10 cellular contexts compared by ENCODE assay signal in the genomic region with DNA sequence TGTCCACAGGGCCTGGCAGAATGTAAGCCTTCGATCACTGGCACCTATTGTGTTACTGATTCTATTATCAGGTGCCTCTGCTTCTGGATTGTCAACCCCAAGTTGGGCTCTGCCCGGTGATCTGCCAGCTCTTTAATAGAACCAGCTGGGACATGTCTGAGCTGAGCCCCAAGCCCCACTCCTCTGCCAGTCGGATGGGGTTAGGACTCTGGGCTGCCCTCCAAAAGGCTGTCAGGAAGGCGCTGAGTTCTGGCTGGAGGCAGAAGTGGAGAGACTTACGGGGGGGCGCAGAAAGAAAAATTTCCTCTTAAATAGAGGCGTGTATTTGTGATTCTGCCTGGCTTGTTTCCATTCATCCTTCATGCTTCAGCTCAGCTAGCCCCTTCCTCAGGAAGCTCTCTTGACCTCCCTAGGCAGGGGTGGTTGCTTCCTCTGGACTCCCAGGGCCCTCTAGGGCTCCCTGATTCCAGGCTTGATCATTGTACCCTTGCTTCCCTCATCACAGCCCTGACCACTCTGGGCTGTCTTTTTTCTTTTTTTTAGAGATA. TPM values are rescaled to one million over a fixed set of nuclear protein-coding genes. Genes with fewer than 3 reads are reported as not detected.
DNase-seq lines count a peak whose midpoint lies in the region; ATAC-seq, FAIRE-seq and TF ChIP-seq lines count a peak whose summit lies in the region.
"Had no signal": no experiment of that assay in that cellular context is flagged by ENCODE, and none has a peak within 500 bp of the region (broad histone marks: within the 10 kb centered on the region; RNA-seq: fewer than 3 reads in every experiment).

No MANE protein-coding gene starts in this region.

- no peaks in the 10 kb centered on the region for H3K9me2 ChIP-seq in HCT116 (ENCODE audit: insufficient read depth)

- no peaks in the 10 kb centered on the region for H4K20me1 ChIP-seq in HCT116 (ENCODE audit: insufficient read depth)

- TF ChIP-seq CTCF in HCT116 (IDR thresholded peaks at IDR 0.05 in 2 of 3, conservative IDR thresholded peaks at IDR 0.05 in 1 of 3; ENCODE audit: borderline replicate concordance in 1 of 3, insufficient read depth in 1 of 3, low read depth in 2 of 3, low read length in 2 of 3) (no peak), RWPE1 (conservative IDR thresholded peaks at IDR 0.05; ENCODE audit: low read depth) (no peak), ovary (IDR thresholded peaks at IDR 0.05) (no peak)

- peaks cover 17 to 48% of the 10 kb centered on the region in 2 experiments for H3K4me1 ChIP-seq in HCT116 (ENCODE audit: control insufficient read depth in 1 of 2, insufficient read depth in 2 of 2, low read length in 2 of 2)
- H3K4me1 ChIP-seq in ovary (ENCODE audit: insufficient read depth), result peaks cover 13% of the 10 kb centered on the region
- peaks cover 3 to 6% of the 10 kb centered on the region in 2 donors for H3K4me1 ChIP-seq in small intestine (ENCODE audit: control insufficient read depth in 2 of 2, insufficient read depth in 1 of 2, low read depth in 1 of 2, low read length in 1 of 2)

- DNase-seq in HCT116 (ENCODE audit: low read depth, low spot score) (no peak), RWPE1 (ENCODE audit: low spot score) (peak; percentile 46), ovary (peak in 3 of 5 donors; percentile 44 to 57 (median 55)), small intestine (no peak), G401 (ENCODE audit: low spot score) (no peak), C1 segment of cervical spinal cord (lab: John Stamatoyannopoulos, UW) (no peak)
- DNase-seq: effector CD8-positive, alpha-beta T cell; NCI-H1417 had no signal

- BruUV-seq in HCT116 (replicated peaks; lab: Mats Ljungman, UMichigan), result no TSS peak

- FAIRE-seq in small intestine (lab: Jason Lieb, UNC), result no peak

- CTCF ChIA-PET in HCT116 (lab: Charles Lee), result interaction anchor here (1.4 to 1.8 kb wide), 2 partner anchors 11 to 75 kb away, joined by 3 read pairs; no protein-coding TSS in a partner anchor
- CTCF ChIA-PET in RWPE1 (lab: Yijun Ruan, JAX), result interaction anchor here (0.6 to 0.7 kb wide), 2 partner anchors 54 to 74 kb away, joined by 3 to 5 read pairs; no protein-coding TSS in a partner anchor

- 56 to 71% (median 58%) methylated on average over 7 of the region's 7 CpGs for WGBS in ovary, 3 donors
- WGBS in small intestine, 3 donors, result 67 to 74% (median 70%) methylated on average over 7 of the region's 7 CpGs

- peak overlapping the region; percentile 78; the same call in 1 of the 2 replicates for H3K9ac ChIP-seq in HCT116 (ENCODE audit: low read length)

- intact Hi-C loops in HCT116 (cut with micrococcal nuclease) (no loop called here), ovary (cut with DNase I) (loop anchor here in 1 of 4 donors (5.0 kb wide), 1 partner anchor 66 kb away; no protein-coding TSS in a partner anchor)

- H3K79me2 ChIP-seq in HCT116 (ENCODE audit: insufficient read depth, low read length), result peaks cover 43% of the 10 kb centered on the region

- no peak overlapping the region for H3K27ac ChIP-seq in HCT116 (ENCODE audit: low read depth, low read length)
- peak overlapping the region; percentile 91 for H3K27ac ChIP-seq in RWPE1
- peak overlapping the region in 1 of 2 donors; percentile 75 for H3K27ac ChIP-seq in ovary
- no peak overlapping the region for H3K27ac ChIP-seq in small intestine (ENCODE audit: low read depth in 1 of 2, low read length in 1 of 2)

- TF ChIP-seq POLR2A in HCT116 (IDR thresholded peaks at IDR 0.05; ENCODE audit: borderline replicate concordance, extremely low read depth, insufficient read depth, insufficient read length) (no peak), ovary (IDR thresholded peaks at IDR 0.05) (no peak)

- POLR2A ChIA-PET in HCT116 (lab: Charles Lee) (interaction anchor here (1.2 to 2.5 kb wide), 2 partner anchors 14 to 73 kb away, joined by 4 to 10 read pairs; a partner anchor contains a TSS), RWPE1 (lab: Yijun Ruan, JAX; ENCODE audit: low non-redundant PET) (interaction anchor here (1.5 kb wide), 1 partner anchor 15 kb away, joined by 9 read pairs; a partner anchor contains a TSS)

- H3K36me3 ChIP-seq in HCT116 (ENCODE audit: control insufficient read depth in 1 of 2, insufficient read depth in 2 of 2, low read length in 2 of 2) (no peaks in the 10 kb centered on the region), ovary (no peaks in the 10 kb centered on the region), small intestine (ENCODE audit: control insufficient read depth in 2 of 2, insufficient read depth in 2 of 2, low read length in 2 of 2) (no peaks in the 10 kb centered on the region)

- H3K9me3 ChIP-seq in HCT116 (ENCODE audit: control insufficient read depth in 1 of 2, insufficient read depth in 1 of 2, low read depth in 1 of 2, low read length in 2 of 2), result no peaks in the 10 kb centered on the region
- H3K9me3 ChIP-seq in ovary, result no peaks in the 10 kb centered on the region
- no peaks in the 10 kb centered on the region for H3K9me3 ChIP-seq in small intestine (ENCODE audit: control insufficient read depth, low read depth)

- H3K4me3 ChIP-seq in HCT116 (replicated peaks in 1 of 2; ENCODE audit: low read depth in 1 of 2, low read length in 2 of 2) (peak overlapping the region in 1 of 2 experiments; percentile 53; a peak in 1 of 4 replicates), ovary (no peak overlapping the region), small intestine (ENCODE audit: low read depth in 1 of 2, low read length in 2 of 2) (no peak overlapping the region)

- TF ChIP-seq EP300 in ovary (IDR thresholded peaks at IDR 0.05), result no peak

- no peak for ATAC-seq in HCT116
- peak; percentile 17 for ATAC-seq in esophagus mucosa

- H3K27me3 ChIP-seq in HCT116 (ENCODE audit: insufficient read depth, low read length) (no peaks in the 10 kb centered on the region), ovary (no peaks in the 10 kb centered on the region), small intestine (ENCODE audit: control insufficient read depth in 2 of 2, insufficient read depth in 2 of 2, low read length in 2 of 2) (no peaks in the 10 kb centered on the region)

- peak overlapping the region; percentile 90 for H3K4me2 ChIP-seq in HCT116 (ENCODE audit: low read length)

- TF ChIP-seq RAD21 in HCT116 (IDR thresholded peaks at IDR 0.05; ENCODE audit: low read depth), result no peak

- no peak overlapping the region for H2AFZ ChIP-seq in HCT116 (ENCODE audit: low read depth, low read length, poor library complexity, severe bottlenecking)

- in situ Hi-C loops in G401 (cut with HindIII; ENCODE audit: low sequenced_read_pairs), result no loop called here

- RAD21 ChIA-PET in HCT116 (lab: Charles Lee; ENCODE audit: low non-redundant PET in 1 of 2, low total read pairs in 2 of 2, uncharacterized antibody in 2 of 2, unreplicated experiment in 2 of 2), result interaction anchor here in 1 of 2 experiments (1.2 kb wide), 1 partner anchor 17 kb away, joined by 3 read pairs; a partner anchor contains a TSS

TF ChIP-seq in HCT116, 20 proteins besides CTCF, POLR2A, EP300 and RAD21 (continues in another document):
- no peak for TF ChIP-seq CEBPB (IDR thresholded peaks at IDR 0.05; ENCODE audit: low read depth)
- no peak for TF ChIP-seq EGR1 (IDR thresholded peaks at IDR 0.05; ENCODE audit: low read depth)
- TF ChIP-seq ELF1 (IDR thresholded peaks at IDR 0.05; ENCODE audit: borderline replicate concordance, low read depth), result no peak

RNA-seq across cellular contexts. Expression of a gene that starts 1.0 kb away (rescaled TPM):
- total RNA-seq in HCT116 (2021; ENCODE audit: unreplicated experiment) (11.0 TPM), esophagus mucosa (22.8 TPM), ovary (10 to 100 TPM in 5 of 7 donors, 1 to 10 TPM in 2; 6.0 to 30.1 (median 19.8) TPM)
- 11.4 and 12.1 TPM in 2 replicates for polyA plus RNA-seq in HCT116 (2012)
- polyA plus RNA-seq in ovary (10 to 100 TPM in 1 of 2 donors, 1 to 10 TPM in 1; 7.4 to 16.4 TPM), small intestine (1 to 10 TPM; 2.7 to 7.5 (median 2.9) TPM)
- 1.2 and 1.4 TPM in 2 replicates for total RNA-seq in G401 (2014; rRNA removed; shearing (Covaris generic))

RNA-seq across cellular contexts. Expression of a gene that starts 2.9 kb away (rescaled TPM):
- total RNA-seq in HCT116 (2021; ENCODE audit: unreplicated experiment) (67.5 TPM), esophagus mucosa (43.1 TPM), ovary (10 to 100 TPM in 6 of 7 donors, 1 to 10 TPM in 1; 8.5 to 37.2 (median 21.8) TPM)
- 109 and 112 TPM in 2 replicates for polyA plus RNA-seq in HCT116 (2012)
- polyA plus RNA-seq in ovary (10 to 100 TPM in 1 of 2 donors, 1 to 10 TPM in 1; 9.9 to 23.7 TPM), small intestine (10 to 100 TPM; 13.0 to 73.1 (median 15.4) TPM)
- total RNA-seq in G401 (2014; rRNA removed; shearing (Covaris generic)), result 114 TPM in 2 replicates

RNA-seq across cellular contexts. Expression of a gene that starts 14.6 kb away (rescaled TPM):
- total RNA-seq in HCT116 (2021; ENCODE audit: unreplicated experiment) (135 TPM), esophagus mucosa (272 TPM), ovary (100 to 1,000 TPM in 1 of 7 donors, 10 to 100 TPM in 2, 1 to 10 TPM in 3, not detected in 1; 1.8 to 179 (median 11.1) TPM)
- 383 and 389 TPM in 2 replicates for polyA plus RNA-seq in HCT116 (2012)
- polyA plus RNA-seq in ovary (1 to 10 TPM in 1 of 2 donors, not detected in 1; 7.9 TPM), small intestine (1,000 to 10,000 TPM in 2 of 3 donors, 100 to 1,000 TPM in 1; 478 to 2,753 (median 1,798) TPM)
- not detected in 2 replicates for total RNA-seq in G401 (2014; rRNA removed; shearing (Covaris generic))
- total RNA-seq: RPMI7951 had no signal

RNA-seq across cellular contexts. Expression of a gene that starts 17.0 kb away (rescaled TPM):
- 3.5 TPM for total RNA-seq in HCT116 (2021; ENCODE audit: unreplicated experiment)
- 1.5 and 2.5 TPM in 2 replicates for polyA plus RNA-seq in HCT116 (2012)
- 2.0 TPM for total RNA-seq in esophagus mucosa
- total RNA-seq in ovary, result 10 to 100 TPM in 1 of 7 donors, 1 to 10 TPM in 6; 2.9 to 13.4 (median 5.7) TPM
- 1 to 10 TPM; 1.8 to 2.1 TPM for polyA plus RNA-seq in ovary
- polyA plus RNA-seq in small intestine, result 1 to 10 TPM; 1.9 to 3.4 (median 2.0) TPM
- 0.88 and 6.9 TPM in 2 replicates for total RNA-seq in G401 (2014; rRNA removed; shearing (Covaris generic))
- total RNA-seq: RPMI7951 had no signal

RNA-seq across cellular contexts. Expression of a gene that starts 54.3 kb away (rescaled TPM):
- total RNA-seq in HCT116 (2021; ENCODE audit: unreplicated experiment), result 500 TPM
- polyA plus RNA-seq in HCT116 (2012), result 492 and 532 TPM in 2 replicates
- 356 TPM for total RNA-seq in esophagus mucosa
- 100 to 1,000 TPM; 111 to 556 (median 118) TPM for total RNA-seq in ovary
- polyA plus RNA-seq in ovary, result 10 to 100 TPM; 71.5 to 79.6 TPM
- polyA plus RNA-seq in small intestine, result 100 to 1,000 TPM; 263 to 434 (median 414) TPM
- 240 and 383 TPM in 2 replicates for total RNA-seq in G401 (2014; rRNA removed; shearing (Covaris generic))

Comparison
In these comparisons a context has a peak if more than half of its experiments do, and no peak if none do; other contexts are left out.
1. DNase-seq: peak in RWPE1 (single experiment) and ovary (3 of 5); none in HCT116 (single experiment), small intestine (single experiment), G401 (single experiment) and C1 segment of cervical spinal cord (0 of 14).